In the genomic region with DNA sequence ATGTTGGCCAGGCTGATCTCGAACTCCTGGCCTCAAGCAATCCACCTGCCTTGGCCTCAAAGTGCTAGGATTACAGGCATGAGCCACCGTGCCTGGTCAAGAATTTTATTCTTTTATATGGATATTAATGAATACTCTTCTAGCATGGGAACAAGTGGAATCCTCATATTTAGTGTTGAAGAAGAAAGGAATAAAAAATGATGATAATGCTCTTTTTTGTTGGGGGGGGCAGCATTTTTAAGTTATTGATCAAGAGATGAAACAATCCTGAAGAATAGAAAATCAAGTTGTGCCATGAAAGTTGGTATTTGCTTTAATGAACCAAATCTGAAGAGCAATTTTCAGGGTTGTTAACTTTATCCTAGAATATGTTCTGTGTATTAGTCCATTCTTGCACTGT, we compare ENCODE assay signal across 2 cellular contexts.
TF ChIP-seq lines count a peak whose summit lies in the region.

No MANE protein-coding gene starts in this region.

TF ChIP-seq in HepG2, 621 proteins besides CTCF, POLR2A, EP300 and RAD21:
- peak; percentile 60; the same call in 1 of the 2 replicates for TF ChIP-seq MAFF (IDR thresholded peaks at IDR 0.05; ENCODE audit: low read depth, low read length)
- TF ChIP-seq, protein P1, sequence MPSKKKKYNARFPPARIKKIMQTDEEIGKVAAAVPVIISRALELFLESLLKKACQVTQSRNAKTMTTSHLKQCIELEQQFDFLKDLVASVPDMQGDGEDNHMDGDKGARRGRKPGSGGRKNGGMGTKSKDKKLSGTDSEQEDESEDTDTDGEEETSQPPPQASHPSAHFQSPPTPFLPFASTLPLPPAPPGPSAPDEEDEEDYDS (CRISPR knock-in tag; IDR thresholded peaks at IDR 0.05) = no peak
- TF ChIP-seq MAFK (conservative IDR thresholded peaks at IDR 0.05 in 1 of 2, IDR thresholded peaks at IDR 0.05 in 1 of 2; ENCODE audit: low read length in 2 of 2) = peak; percentile 83 to 86
TF ChIP-seq in HepG2: peak in this region for 2.

TF ChIP-seq in IMR-90, 13 proteins besides CTCF, POLR2A, EP300 and RAD21:
- TF ChIP-seq BHLHE40 (IDR thresholded peaks at IDR 0.05; ENCODE audit: low read depth, low read length) = no peak
- TF ChIP-seq MAFK (IDR thresholded peaks at IDR 0.05; ENCODE audit: low read depth, low read length) = peak; percentile 30; the same call in 1 of the 2 replicates
- TF ChIP-seq RCOR1 (IDR thresholded peaks at IDR 0.05; ENCODE audit: insufficient replicate concordance, low read length) = no peak
